Comparison of ENCODE assay signal across 10 cellular contexts in the genomic region with DNA sequence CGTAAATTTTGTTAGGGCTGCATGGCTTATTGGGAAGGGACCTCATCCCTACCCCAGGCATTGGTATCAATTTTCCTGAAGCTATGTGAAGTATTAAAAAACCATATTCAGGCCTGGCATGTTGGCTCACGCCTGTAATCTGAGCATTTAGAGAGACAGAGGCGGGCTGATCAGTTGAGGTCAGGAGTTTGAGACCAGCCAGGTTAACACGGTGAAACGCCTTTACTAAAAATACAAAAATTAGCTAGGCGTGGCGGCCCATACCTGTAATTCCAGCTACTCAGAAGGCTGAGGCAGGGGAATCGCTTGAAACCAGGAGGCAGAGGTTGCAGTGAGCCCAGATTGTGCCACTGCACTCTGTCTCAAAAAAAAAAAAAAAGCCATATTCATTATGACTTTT. TPM values are rescaled to one million over a fixed set of nuclear protein-coding genes. Genes with fewer than 3 reads are reported as not detected.
DNase-seq lines count a peak whose midpoint lies in the region; ATAC-seq, FAIRE-seq and TF ChIP-seq lines count a peak whose summit lies in the region.
"Had no signal": no experiment of that assay in that cellular context is flagged by ENCODE, and none has a peak within 500 bp of the region (broad histone marks: within the 10 kb centered on the region; RNA-seq: fewer than 3 reads in every experiment).

No MANE protein-coding gene starts in this region.

- intact Hi-C loops in CD4-positive, alpha-beta T cell (cut with DNase I, micrococcal nuclease): no loop called here
- intact Hi-C loops in kidney (cut with DNase I): no loop called here

- no peak for FAIRE-seq in kidney (lab: Jason Lieb, UNC)

- no peaks in the 10 kb centered on the region for H3K9me3 ChIP-seq in CD4-positive, alpha-beta T cell (ENCODE audit: control insufficient read depth, low read length)
- H3K9me3 ChIP-seq in mesodermal cell (ENCODE audit: control insufficient read depth, low read length) (no peaks in the 10 kb centered on the region), kidney (ENCODE audit: control insufficient read depth in 1 of 2, low read length in 2 of 2) (no peaks in the 10 kb centered on the region)

- H3K36me3 ChIP-seq in mesodermal cell (ENCODE audit: control insufficient read depth, insufficient read depth, low read length) (peaks cover 8% of the 10 kb centered on the region), kidney (ENCODE audit: control insufficient read depth in 1 of 2, insufficient read depth in 2 of 2, low read length in 2 of 2) (no peaks in the 10 kb centered on the region)

- peaks cover 86% of the 10 kb centered on the region for H3K4me1 Mint-ChIP-seq in CD4-positive, alpha-beta T cell (ENCODE audit: low read depth)

- in situ Hi-C loops in astrocyte of the spinal cord (cut with HindIII; ENCODE audit: low sequenced_read_pairs): no loop called here

- peaks cover 14% of the 10 kb centered on the region for H3K4me1 ChIP-seq in mesodermal cell (ENCODE audit: control insufficient read depth, insufficient read depth, low read length, poor library complexity, severe bottlenecking)
- peaks cover under 1 to 3% of the 10 kb centered on the region in 2 donors for H3K4me1 ChIP-seq in kidney (ENCODE audit: control insufficient read depth in 1 of 2, insufficient read depth in 1 of 2, low read depth in 1 of 2, low read length in 2 of 2)

- 75 to 100% methylated on average over 1 to 7 of the region's 8 CpGs for WGBS in mesodermal cell (ENCODE audit: insufficient coverage in 2 of 2), 2 experiments

- POLR2A ChIA-PET in CD4-positive, alpha-beta T cell (lab: Charles Lee): interaction anchor here (0.6 to 1.7 kb wide), 5 partner anchors 8 to 118 kb away, joined by 3 to 8 read pairs (median 3); a partner anchor contains a TSS

- ATAC-seq in CD4-positive, alpha-beta T cell (ENCODE audit: poor library complexity): no peak
- ATAC-seq in GM21576 (IDR thresholded peaks at IDR 0.05; ENCODE audit: unreplicated experiment) (no peak), HG02759 (IDR thresholded peaks at IDR 0.05; ENCODE audit: unreplicated experiment) (no peak)

- TF ChIP-seq CTCF in CD4-positive, alpha-beta T cell (IDR thresholded peaks at IDR 0.05): no peak
- no peak for TF ChIP-seq CTCF in HFF-Myc (IDR thresholded peaks at IDR 0.05; ENCODE audit: low read depth, low read length, missing control alignments)
- TF ChIP-seq CTCF in astrocyte of the spinal cord (IDR thresholded peaks at IDR 0.05; ENCODE audit: low read depth, low read length): no peak
- no peak for TF ChIP-seq CTCF in kidney (IDR thresholded peaks at IDR 0.05; ENCODE audit: borderline replicate concordance, extremely low read depth, insufficient read depth)

- H3K27ac Mint-ChIP-seq in CD4-positive, alpha-beta T cell: peak overlapping the region; percentile 66

- H3K27me3 Mint-ChIP-seq in CD4-positive, alpha-beta T cell: no peaks in the 10 kb centered on the region

- no peak for DNase-seq in CD4-positive, alpha-beta T cell
- DNase-seq in HFF-Myc (ENCODE audit: extremely low read depth, low read depth) (no peak), astrocyte of the spinal cord (ENCODE audit: low read depth, low spot score) (no peak), SW480 (ENCODE audit: low spot score) (no peak), kidney (no peak)
- DNase-seq: central memory CD4-positive, alpha-beta T cell; stimulated activated CD4-positive, alpha-beta T cell treated with anti-CD3 and anti-CD28 coated beads, Interleukin-4, amount 100 ng/mL, for 4 hours had no signal

- no peak overlapping the region for H3K9ac ChIP-seq in kidney (ENCODE audit: low read length in 2 of 2)

- H3K9me3 Mint-ChIP-seq in CD4-positive, alpha-beta T cell: no peaks in the 10 kb centered on the region

- peak overlapping the region; percentile 43 for H3K4me3 ChIP-seq in HFF-Myc (replicated peaks; ENCODE audit: low read depth, low read length)
- H3K4me3 ChIP-seq in astrocyte of the spinal cord (ENCODE audit: low read depth, low read length): peak overlapping the region; percentile 56
- H3K4me3 ChIP-seq in mesodermal cell (ENCODE audit: extremely low read depth, insufficient read depth, low read length, poor library complexity, severe bottlenecking): peak overlapping the region; percentile 45
- peak overlapping the region in 1 of 2 donors; percentile 72 for H3K4me3 ChIP-seq in kidney (ENCODE audit: low read length in 2 of 2)

- CTCF ChIA-PET in CD4-positive, alpha-beta T cell (lab: Charles Lee): interaction anchor here (1.0 to 2.1 kb wide), 5 partner anchors 18 to 118 kb away, joined by 3 to 7 read pairs (median 4); no protein-coding TSS in a partner anchor

- H3K27ac ChIP-seq in CD4-positive, alpha-beta T cell (ENCODE audit: low read depth, low read length): no peak overlapping the region
- H3K27ac ChIP-seq in mesodermal cell (ENCODE audit: low read depth, low read length, severe bottlenecking) (no peak overlapping the region), kidney (ENCODE audit: low read depth in 2 of 2, low read length in 2 of 2) (no peak overlapping the region)

- peaks cover 9% of the 10 kb centered on the region for H3K36me3 Mint-ChIP-seq in CD4-positive, alpha-beta T cell (ENCODE audit: low read depth)

- H3K4me3 Mint-ChIP-seq in CD4-positive, alpha-beta T cell: peak overlapping the region; percentile 31

- H3K27me3 ChIP-seq in CD4-positive, alpha-beta T cell (ENCODE audit: control insufficient read depth, insufficient read depth, low read length): no peaks in the 10 kb centered on the region

RNA-seq across cellular contexts. Expression of a gene that starts 7.1 kb away (rescaled TPM):
- 10 to 100 TPM; 50.0 to 51.0 TPM for total RNA-seq in CD4-positive, alpha-beta T cell
- 29.2 TPM for polyA plus RNA-seq in mesodermal cell (2013, experiment 1 of 2)
- 25.9 TPM for polyA plus RNA-seq in mesodermal cell (2013, experiment 2 of 2)
- total RNA-seq in kidney: 58.8 TPM
- polyA plus RNA-seq in kidney (ENCODE audit: insufficient read depth, low read depth, low replicate concordance): 3.9 TPM

RNA-seq across cellular contexts. Expression of a gene that starts 25.4 kb away (rescaled TPM):
- total RNA-seq in CD4-positive, alpha-beta T cell: 1 to 10 TPM; 1.9 to 2.9 TPM
- 9.5 TPM for polyA plus RNA-seq in mesodermal cell (2013, experiment 1 of 2)
- polyA plus RNA-seq in mesodermal cell (2013, experiment 2 of 2): 10.9 TPM
- total RNA-seq in kidney: 47.7 TPM
- polyA plus RNA-seq in kidney (ENCODE audit: insufficient read depth, low read depth, low replicate concordance): 95.1 TPM

Comparison
In these comparisons a context has a peak if more than half of its experiments do, and no peak if none do; other contexts are left out.
1. RNA of a gene that starts 25.4 kb away (total RNA-seq): 47.7 TPM in kidney (single experiment); 1.9 to 2.9 TPM in CD4-positive, alpha-beta T cell; every median in the first group is over 10 times any median in the second.